20 cellular contexts compared by ENCODE assay signal in the genomic region with DNA sequence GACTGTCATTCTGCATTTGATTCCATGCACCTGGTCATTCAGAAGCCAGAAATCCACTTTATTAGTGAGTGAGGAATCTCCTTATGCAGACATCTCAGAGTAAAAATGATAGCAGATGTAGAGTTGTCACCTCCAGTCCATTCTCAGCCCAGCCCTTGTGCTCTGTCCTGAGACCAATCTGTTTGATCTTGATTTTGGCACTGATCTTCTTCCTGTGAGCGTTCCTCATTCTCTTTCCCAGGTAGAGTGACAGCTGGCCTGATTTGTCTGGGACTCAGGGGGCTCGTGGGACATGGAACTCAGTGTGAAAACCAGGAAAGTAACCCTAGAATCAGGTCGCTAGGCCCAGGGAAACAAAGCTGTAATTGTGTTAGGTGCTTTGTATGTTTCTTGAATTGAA. TPM values are rescaled to one million over a fixed set of nuclear protein-coding genes. Genes with fewer than 3 reads are reported as not detected.
DNase-seq lines count a peak whose midpoint lies in the region; ATAC-seq and TF ChIP-seq lines count a peak whose summit lies in the region.
"Had no signal": no experiment of that assay in that cellular context is flagged by ENCODE, and none has a peak within 500 bp of the region (broad histone marks: within the 10 kb centered on the region; RNA-seq: fewer than 3 reads in every experiment).

No MANE protein-coding gene starts in this region.

- H3K36me3 ChIP-seq in right atrium auricular region: no peaks in the 10 kb centered on the region
- H3K36me3 ChIP-seq in heart left ventricle: no peaks in the 10 kb centered on the region
- H3K36me3 ChIP-seq in Karpas-422 (ENCODE audit: insufficient read depth, low read length): peaks cover 43% of the 10 kb centered on the region
- H3K36me3 ChIP-seq: BE2C, pancreas had no signal

- H3K9me3 Mint-ChIP-seq in stimulated activated naive B cell treated with anti-CD40 and anti-IgM and Interleukin-4, amounts not matched to agents 10 μg/mL and 1 μg/mL and 100 μg/mL, for 72 hours: peaks cover 0 to 6% of the 10 kb centered on the region in 2 donors
- H3K9me3 Mint-ChIP-seq: H9 had no signal

- H3K4me3 Mint-ChIP-seq in stimulated activated naive B cell treated with anti-CD40 and anti-IgM and Interleukin-4, amounts not matched to agents 10 μg/mL and 1 μg/mL and 100 μg/mL, for 72 hours: peak overlapping the region; percentile 46 to 65
- H3K4me3 Mint-ChIP-seq: H9 had no signal

- peak overlapping the region; percentile 15 for H3K27ac Mint-ChIP-seq in stimulated activated naive B cell treated with anti-CD40 and anti-IgM and Interleukin-4, amounts not matched to agents 10 μg/mL and 1 μg/mL and 100 μg/mL, for 72 hours

- H4K20me1 ChIP-seq in Karpas-422 (ENCODE audit: insufficient read depth, low read depth, low read length): no peaks in the 10 kb centered on the region; the same call in 1 of the 2 replicates

- intact Hi-C loops in heart left ventricle (cut with DNase I): no loop called here

- peaks cover 99% of the 10 kb centered on the region for H3K79me2 ChIP-seq in Karpas-422 (ENCODE audit: low read length)

- DNase-seq in right atrium auricular region (ENCODE audit: low spot score) (peak; percentile 26), heart left ventricle (no peak), Karpas-422 (no peak), cerebellum (ENCODE audit: low spot score) (peak; percentile 7), NCI-H187 (lab: John Stamatoyannopoulos, UW) (no peak), RPMI8226 (no peak)
- DNase-seq in stimulated activated naive B cell treated with anti-CD40 and anti-IgM and Interleukin-4, amounts not matched to agents 10 μg/mL and 1 μg/mL and 100 μg/mL, for 72 hours: no peak
- DNase-seq: anterior cingulate cortex, BE2C, DMS79, H9, kidney, midbrain, NCI-H1092, pancreas, small intestine had no signal

- peak overlapping the region; percentile 84 for H3K9ac ChIP-seq in Karpas-422 (ENCODE audit: low read length)

- WGBS in heart left ventricle, 4 donors: 71 to 84% (median 78%) methylated on average over 3 of the region's 3 CpGs

- peaks cover 72 to 93% of the 10 kb centered on the region in 2 donors for H3K4me1 Mint-ChIP-seq in stimulated activated naive B cell treated with anti-CD40 and anti-IgM and Interleukin-4, amounts not matched to agents 10 μg/mL and 1 μg/mL and 100 μg/mL, for 72 hours

- ATAC-seq in heart left ventricle (no peak), HG03439 (IDR thresholded peaks at IDR 0.05; ENCODE audit: unreplicated experiment) (no peak)
- no peak for ATAC-seq in stimulated activated naive B cell treated with anti-CD40 and anti-IgM and Interleukin-4, amounts not matched to agents 10 μg/mL and 1 μg/mL and 100 μg/mL, for 72 hours (replicated peaks)
- ATAC-seq: esophagus mucosa, HepG2, pancreas had no signal

- H3K27ac ChIP-seq in right atrium auricular region (no peak overlapping the region), heart left ventricle (peak overlapping the region in 1 of 12 donors; percentile 93), Karpas-422 (ENCODE audit: low read length) (peak overlapping the region; percentile 96)
- H3K27ac ChIP-seq: pancreas had no signal

- H3K4me3 ChIP-seq in right atrium auricular region (no peak overlapping the region), heart left ventricle (no peak overlapping the region), Karpas-422 (ENCODE audit: low read length) (peak overlapping the region; percentile 83; the same call in 1 of the 2 replicates)
- H3K4me3 ChIP-seq: coronary artery, pancreas had no signal

- H3K9me3 ChIP-seq in right atrium auricular region: no peaks in the 10 kb centered on the region
- H3K9me3 ChIP-seq in heart left ventricle: no peaks in the 10 kb centered on the region
- no peaks in the 10 kb centered on the region for H3K9me3 ChIP-seq in Karpas-422 (ENCODE audit: low read length)
- H3K9me3 ChIP-seq: BE2C, pancreas had no signal

- H3K4me1 ChIP-seq in right atrium auricular region (no peaks in the 10 kb centered on the region), heart left ventricle (peaks cover 0 to 96% (median 0%) of the 10 kb centered on the region in 12 donors), Karpas-422 (ENCODE audit: low read length) (peaks cover 100% of the 10 kb centered on the region)
- H3K4me1 ChIP-seq: BE2C, pancreas had no signal

- H3K36me3 Mint-ChIP-seq in stimulated activated naive B cell treated with anti-CD40 and anti-IgM and Interleukin-4, amounts not matched to agents 10 μg/mL and 1 μg/mL and 100 μg/mL, for 72 hours: peaks cover 60 to 83% of the 10 kb centered on the region in 2 donors

- no peak for TF ChIP-seq POLR2A in heart left ventricle (IDR thresholded peaks at IDR 0.05)

- H2AFZ ChIP-seq in Karpas-422 (ENCODE audit: low read length): no peak overlapping the region

- no peaks in the 10 kb centered on the region for H3K9me2 ChIP-seq in Karpas-422 (replicated peaks; ENCODE audit: insufficient read depth, low read length)

- H3K4me2 ChIP-seq in Karpas-422 (ENCODE audit: low read depth, low read length, poor library complexity, severe bottlenecking): peak overlapping the region; percentile 96

- TF ChIP-seq CTCF in right atrium auricular region (IDR thresholded peaks at IDR 0.05): no peak
- no peak for TF ChIP-seq CTCF in heart left ventricle (IDR thresholded peaks at IDR 0.05)

- no peaks in the 10 kb centered on the region for H3K27me3 Mint-ChIP-seq in stimulated activated naive B cell treated with anti-CD40 and anti-IgM and Interleukin-4, amounts not matched to agents 10 μg/mL and 1 μg/mL and 100 μg/mL, for 72 hours

- H3K27me3 ChIP-seq in right atrium auricular region (no peaks in the 10 kb centered on the region), heart left ventricle (peaks cover 0 to 3% (median 0%) of the 10 kb centered on the region in 9 donors), Karpas-422 (ENCODE audit: low read length) (no peaks in the 10 kb centered on the region)
- H3K27me3 ChIP-seq: BE2C, pancreas had no signal

RNA-seq across cellular contexts. Expression of a gene that starts 8.9 kb away (rescaled TPM):
- total RNA-seq in right atrium auricular region (10 to 100 TPM in 1 of 2 donors, 1 to 10 TPM in 1; 4.2 to 12.8 TPM), heart left ventricle (10 to 100 TPM in 2 of 9 donors, 1 to 10 TPM in 7; 2.6 to 27.9 (median 5.4) TPM), cerebellum (0.82 TPM)
- 1 to 10 TPM; 2.9 to 4.8 TPM for polyA plus RNA-seq in heart left ventricle
- 172 and 213 TPM in 2 replicates for total RNA-seq in Karpas-422 (2014; rRNA removed; shearing (Covaris generic); ENCODE audit: low replicate concordance)
- total RNA-seq: HepG2 had no signal
- polyA plus RNA-seq: HepG2 had no signal

Comparison
In these comparisons a context has a peak if more than half of its experiments do, and no peak if none do; other contexts are left out.
1. DNase-seq: peak in right atrium auricular region (single experiment) and cerebellum (single experiment); none in heart left ventricle (0 of 5), Karpas-422 (single experiment), stimulated activated naive B cell treated with anti-CD40 and anti-IgM and Interleukin-4, amounts not matched to agents 10 μg/mL and 1 μg/mL and 100 μg/mL, for 72 hours (single experiment), NCI-H187 (0 of 2) and RPMI8226 (single experiment).